4 cellular contexts compared by ENCODE assay signal in the genomic region with DNA sequence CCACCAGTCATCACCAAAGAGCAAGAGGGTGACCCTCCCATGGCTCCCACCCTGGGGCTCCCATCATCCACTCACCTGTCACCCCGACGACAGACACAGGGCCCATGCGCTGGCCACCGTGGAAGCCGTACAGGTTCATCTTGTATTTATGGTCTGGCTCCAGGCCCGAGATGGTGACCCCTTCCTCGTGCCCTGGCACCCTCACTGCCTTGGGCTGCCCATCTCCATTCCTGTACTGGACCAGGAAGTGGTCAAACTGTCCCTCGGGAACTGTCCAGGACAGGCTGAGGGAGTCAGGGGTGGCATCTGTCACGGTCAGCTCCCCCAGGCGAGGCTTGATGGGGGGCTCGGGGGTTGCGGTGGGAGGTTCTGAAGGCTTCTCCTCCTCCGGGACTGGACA. TPM values are rescaled to one million over a fixed set of nuclear protein-coding genes. Genes with fewer than 3 reads are reported as not detected.
"Had no signal": no experiment of that assay in that cellular context is flagged by ENCODE, and none has a peak within 500 bp of the region (broad histone marks: within the 10 kb centered on the region; RNA-seq: fewer than 3 reads in every experiment).

No MANE protein-coding gene starts in this region.

RNA-seq across cellular contexts. Expression of gene CYP21A2, which starts 30.1 kb away (rescaled TPM):
- total RNA-seq: GM23248, GM23338, H7, H9 had no signal
- polyA plus RNA-seq: GM23248 had no signal

RNA-seq across cellular contexts. Expression of gene C4B, which starts 53.7 kb away (rescaled TPM):
- total RNA-seq: GM23338 had no signal
